Comparison of ENCODE assay signal across 21 cellular contexts in the genomic region with DNA sequence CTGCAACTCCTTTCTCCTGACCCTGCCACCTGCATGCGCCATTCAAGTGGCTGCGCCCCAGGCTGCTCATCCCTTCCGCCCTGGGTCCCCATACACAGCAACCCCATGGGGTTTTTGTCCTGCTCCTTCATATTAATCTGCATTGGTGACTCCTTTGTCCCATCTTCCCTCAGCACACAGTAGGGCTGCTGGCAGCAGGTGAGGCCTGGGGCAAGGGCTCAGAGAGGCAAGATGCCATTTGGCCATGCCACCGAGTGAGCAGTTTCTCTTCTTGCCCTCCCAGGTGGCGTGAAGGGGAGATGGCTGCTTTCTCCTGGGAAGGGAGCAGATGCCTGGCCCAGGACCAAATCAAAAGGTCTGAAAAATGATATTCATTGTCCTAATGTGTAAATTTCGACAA. TPM values are rescaled to one million over a fixed set of nuclear protein-coding genes. Genes with fewer than 3 reads are reported as not detected.
"Had no signal": no experiment of that assay in that cellular context is flagged by ENCODE, and none has a peak within 500 bp of the region (broad histone marks: within the 10 kb centered on the region; RNA-seq: fewer than 3 reads in every experiment).

No MANE protein-coding gene starts in this region.

- H3K36me3 Mint-ChIP-seq: brain; naive thymus-derived CD4-positive, alpha-beta T cell had no signal

- ATAC-seq: activated CD4-positive, CD25-positive, alpha-beta regulatory T cell treated with anti-CD3 and anti-CD28 coated beads, Interleukin-2, amount 50 U/mL, for 24 hours; foreskin keratinocyte; naive thymus-derived CD4-positive, alpha-beta T cell had no signal

- H3K27ac Mint-ChIP-seq: naive thymus-derived CD4-positive, alpha-beta T cell had no signal

- H3K36me3 ChIP-seq: colonic mucosa, tibial artery, vagina had no signal

- H3K4me3 Mint-ChIP-seq: brain; naive thymus-derived CD4-positive, alpha-beta T cell had no signal

- DNase-seq: activated CD4-positive, alpha-beta T cell treated with anti-CD3 and anti-CD28 coated beads, Interleukin-2, amount 50 U/mL, for 1 hour; activated naive CD4-positive, alpha-beta T cell; anterior cingulate cortex; central memory CD4-positive, alpha-beta T cell; colonic mucosa; foreskin keratinocyte; kidney glomerular epithelial cell; mesendoderm; naive thymus-derived CD4-positive, alpha-beta T cell; stimulated activated CD4-positive, alpha-beta T cell treated with anti-CD3 and anti-CD28 coated beads, Interleukin-2, amount 100 ng/mL, for 24 hours; stimulated activated naive CD4-positive, alpha-beta T cell treated with Interleukin-2 at 50 U/mL for 16 hours; T1000 had no signal

- H3K4me1 ChIP-seq: colonic mucosa, foreskin keratinocyte had no signal

- H3K9me3 Mint-ChIP-seq: naive thymus-derived CD4-positive, alpha-beta T cell had no signal

- H3K27me3 ChIP-seq: vagina had no signal

- H3K4me1 Mint-ChIP-seq: naive thymus-derived CD4-positive, alpha-beta T cell had no signal

- H3K27ac ChIP-seq: colonic mucosa, foreskin keratinocyte, tibial artery, vagina had no signal

- H3K9me3 ChIP-seq: colonic mucosa, tibial artery, vagina had no signal

- H3K4me3 ChIP-seq: colonic mucosa, tibial artery, vagina had no signal

RNA-seq across cellular contexts. Expression of gene RTL1, which starts 9.1 kb away (rescaled TPM):
- total RNA-seq: activated CD8-positive, alpha-beta memory T cell treated with anti-CD3 and anti-CD28 coated beads for 36 hours; colonic mucosa; fibroblast of lung; foreskin keratinocyte; naive thymus-derived CD4-positive, alpha-beta T cell; renal cortical epithelial cell; subcutaneous adipose tissue; T-helper 1 cell treated with Interleukin-12 subunit alpha and Interleukin-12 subunit beta and Interleukin-4 antibody, amounts not matched to agents 30 ng/mL and 1 ng/mL, for 36 hours; vagina had no signal
- polyA plus RNA-seq: fibroblast of lung; foreskin keratinocyte; naive thymus-derived CD4-positive, alpha-beta T cell had no signal
